In genomic region chr12:73185403-73185802, GRCh38 we compare ENCODE assay signal across 29 cellular contexts.
"Had no signal": no experiment of that assay in that cellular context is flagged by ENCODE, and none has a peak within 500 bp of the region (broad histone marks: within the 10 kb centered on the region; RNA-seq: fewer than 3 reads in every experiment).

No MANE protein-coding gene starts in this region.

- H3K4me3 ChIP-seq: left lung, lower lobe of right lung, pancreas, prostate gland, skin epidermis, suprapubic skin, thoracic aorta, tibial artery, upper lobe of right lung had no signal

- H3K36me3 ChIP-seq: left lung, lower lobe of right lung, pancreas, prostate gland, suprapubic skin, thoracic aorta, tibial artery, upper lobe of right lung had no signal

- H3K27ac ChIP-seq: left lung, lower lobe of right lung, pancreas, prostate gland, skin epidermis, suprapubic skin, thoracic aorta, tibial artery, upper lobe of right lung had no signal

- H3K4me1 Mint-ChIP-seq: immature natural killer cell; naive thymus-derived CD8-positive, alpha-beta T cell; nephron; neural crest cell had no signal

- H3K4me1 ChIP-seq: left lung, lower lobe of right lung, pancreas, prostate gland, suprapubic skin, tibial artery, upper lobe of right lung had no signal

- H3K27ac Mint-ChIP-seq: immature natural killer cell; naive thymus-derived CD8-positive, alpha-beta T cell; nephron; stimulated activated naive CD8-positive, alpha-beta T cell treated with anti-CD3 and anti-CD28 coated beads, Interleukin-15, Interleukin-2, amounts not matched to agents 100 ng/mL and 50 ng/mL, for 24 hours had no signal

- DNase-seq: hypothalamus; immature natural killer cell; kidney; left colon; left lung; lower lobe of right lung; mammary epithelial cell; mesenchymal stem cell; naive thymus-derived CD8-positive, alpha-beta T cell; nucleus accumbens; pancreas; posterior cingulate gyrus; retina; right cardiac atrium; stimulated activated CD4-positive, alpha-beta T cell treated with anti-CD3 and anti-CD28 coated beads, Interleukin-12 subunit alpha, Interleukin-12 subunit beta, amount 100 ng/mL, for 4 hours; stimulated activated CD4-positive, alpha-beta T cell treated with anti-CD3 and anti-CD28 coated beads, Interleukin-15, amount 100 ng/mL, for 24 hours; stimulated activated CD4-positive, alpha-beta T cell treated with anti-CD3 and anti-CD28 coated beads, Interleukin-2, amount 100 ng/mL, for 24 hours; stimulated activated CD4-positive, alpha-beta T cell treated with anti-CD3 and anti-CD28 coated beads, Interleukin-4, amount 100 ng/mL, for 1 hour; stimulated activated naive CD4-positive, alpha-beta T cell; tibial artery; trophoblast cell; upper lobe of right lung had no signal

- H3K27me3 ChIP-seq: left lung, pancreas, suprapubic skin, tibial artery, upper lobe of right lung had no signal

- H3K4me3 Mint-ChIP-seq: immature natural killer cell; naive thymus-derived CD8-positive, alpha-beta T cell; nephron; neural crest cell; stimulated activated naive CD8-positive, alpha-beta T cell treated with anti-CD3 and anti-CD28 coated beads, Interleukin-15, Interleukin-2, amounts not matched to agents 100 ng/mL and 50 ng/mL, for 24 hours had no signal

- H3K9me3 ChIP-seq: pancreas, prostate gland had no signal

- H3K27me3 Mint-ChIP-seq: naive thymus-derived CD8-positive, alpha-beta T cell; stimulated activated naive CD8-positive, alpha-beta T cell treated with anti-CD3 and anti-CD28 coated beads, Interleukin-15, Interleukin-2, amounts not matched to agents 100 ng/mL and 50 ng/mL, for 24 hours had no signal
